Comparison of ENCODE assay signal across 23 cellular contexts in the genomic region with DNA sequence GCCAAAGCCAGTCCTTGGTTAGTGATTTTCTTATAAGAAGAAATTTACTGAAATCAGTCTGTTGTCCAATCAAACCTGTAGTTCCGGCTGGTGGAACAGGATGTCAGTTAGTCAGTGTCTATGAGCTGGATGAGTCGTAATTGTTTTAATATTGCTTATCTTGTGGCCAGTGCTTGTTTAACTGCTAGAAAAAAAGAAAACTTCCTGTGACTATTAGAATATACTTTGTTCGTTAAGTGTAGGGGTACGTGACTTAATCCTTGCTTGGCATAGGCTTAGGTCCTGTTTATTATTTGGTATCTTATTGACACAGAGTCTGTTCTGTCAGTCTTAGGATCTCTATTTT.
A peak's percentile ranks its signal among the peaks of the same experiment; 100 is the strongest.
DNase-seq lines count a peak whose midpoint lies in the region; ATAC-seq, FAIRE-seq and TF ChIP-seq lines count a peak whose summit lies in the region.
"Had no signal": no experiment of that assay in that cellular context is flagged by ENCODE, and none has a peak within 500 bp of the region (broad histone marks: within the 10 kb centered on the region; RNA-seq: fewer than 3 reads in every experiment).

No MANE protein-coding gene starts in this region.

- no TSS peak for BruUV-seq in K562 (replicated peaks; lab: Mats Ljungman, UMichigan)

- H3K79me2 ChIP-seq in K562 (ENCODE audit: control insufficient read depth, insufficient read depth, low read length), result no peaks in the 10 kb centered on the region

- no peaks in the 10 kb centered on the region for H4K20me1 ChIP-seq in K562 (replicated peaks; ENCODE audit: control insufficient read depth, insufficient read depth, low read length)

- TF ChIP-seq EP300 in K562 (IDR thresholded peaks at IDR 0.05; ENCODE audit: low read length), result no peak

- H3K27ac ChIP-seq in K562 (ENCODE audit: extremely low read depth, low read depth, low read length) (no peak overlapping the region), foreskin keratinocyte (no peak overlapping the region), gastrocnemius medialis (no peak overlapping the region)
- H3K27ac ChIP-seq: A549, GM23248, RWPE1, SK-N-MC had no signal

- under 1% methylated on average over 4 of the region's 4 CpGs for WGBS in K562 (ENCODE audit: insufficient coverage, low coverage, missing lambda C conversion rate)

- no peak; the same call in 2 of the 3 replicates for ATAC-seq in K562
- ATAC-seq in foreskin keratinocyte, result peak; percentile 78
- ATAC-seq in gastrocnemius medialis, result no peak
- ATAC-seq in HG03108 (IDR thresholded peaks at IDR 0.05; ENCODE audit: unreplicated experiment), result no peak
- ATAC-seq: A549 had no signal

- H3K4me1 ChIP-seq in K562 (replicated peaks in 1 of 2; ENCODE audit: control insufficient read depth in 2 of 2, insufficient read depth in 2 of 2, low read length in 2 of 2) (no peaks in the 10 kb centered on the region), foreskin keratinocyte (peaks cover 9% of the 10 kb centered on the region), gastrocnemius medialis (no peaks in the 10 kb centered on the region), BE2C (no peaks in the 10 kb centered on the region; the same call in 1 of the 2 replicates)
- H3K4me1 ChIP-seq: A549, HAP-1 had no signal

- H3K4me3 ChIP-seq in K562, result no peak overlapping the region
- no peak overlapping the region for H3K4me3 ChIP-seq in gastrocnemius medialis
- H3K4me3 ChIP-seq in BE2C (ENCODE audit: low read depth, low read length), result no peak overlapping the region
- H3K4me3 ChIP-seq: A549, GM23248, HAP-1, SK-N-MC had no signal

- no peak for TF ChIP-seq CTCF in K562 (IDR thresholded peaks at IDR 0.05 in 2 of 3, conservative IDR thresholded peaks at IDR 0.05 in 1 of 3; ENCODE audit: insufficient read depth in 2 of 3, low read depth in 1 of 3, low read length in 3 of 3)
- no peak for TF ChIP-seq CTCF in foreskin keratinocyte (conservative IDR thresholded peaks at IDR 0.05)
- no peak for TF ChIP-seq CTCF in gastrocnemius medialis (IDR thresholded peaks at IDR 0.05 in 4 of 5, conservative IDR thresholded peaks at IDR 0.05 in 1 of 5)
- TF ChIP-seq CTCF in BE2C (IDR thresholded peaks at IDR 0.05; ENCODE audit: low read depth, low read length), result no peak

- intact Hi-C loops in K562 (cut with micrococcal nuclease) (no loop called here), gastrocnemius medialis (cut with DNase I; ENCODE audit: low total_unique reads) (no loop called here)

- TF ChIP-seq RAD21 in K562 (CRISPR knock-in tag; conservative IDR thresholded peaks at IDR 0.05 in 1 of 2, IDR thresholded peaks at IDR 0.05 in 1 of 2), result no peak

- no peak for TF ChIP-seq POLR2A in K562 (conservative IDR thresholded peaks at IDR 0.05)
- TF ChIP-seq POLR2A in gastrocnemius medialis (IDR thresholded peaks at IDR 0.05), result no peak

- CTCF ChIA-PET in K562 (lab: Yijun Ruan, JAX; ENCODE audit: low intra/inter-chr PET ratio), result no interaction called here

- no peak overlapping the region for H3K4me2 ChIP-seq in K562 (ENCODE audit: insufficient read depth, low read length)
- H3K4me2 ChIP-seq: A549 had no signal

- POLR2A ChIA-PET in K562 (lab: Yijun Ruan, JAX), result no interaction called here

- FAIRE-seq in K562 (lab: Jason Lieb, UNC), result no peak
- FAIRE-seq: A549, GM12891 had no signal

- H3K27me3 ChIP-seq in K562 (ENCODE audit: control insufficient read depth in 2 of 2, insufficient read depth in 2 of 2, low read length in 2 of 2) (no peaks in the 10 kb centered on the region), foreskin keratinocyte (no peaks in the 10 kb centered on the region), gastrocnemius medialis (no peaks in the 10 kb centered on the region), BE2C (no peaks in the 10 kb centered on the region)

- H3K9me3 ChIP-seq in K562 (replicated peaks; ENCODE audit: control insufficient read depth, insufficient read depth, low read depth, low read length) (0 out of 2 replicates have a peak, but pooled peaks cover 2% of the 10 kb centered on the region), gastrocnemius medialis (no peaks in the 10 kb centered on the region), BE2C (no peaks in the 10 kb centered on the region)
- H3K9me3 ChIP-seq: A549, HAP-1 had no signal

- no peaks in the 10 kb centered on the region for H3K36me3 ChIP-seq in K562 (ENCODE audit: control insufficient read depth, insufficient read depth, low read length)
- no peaks in the 10 kb centered on the region for H3K36me3 ChIP-seq in gastrocnemius medialis
- H3K36me3 ChIP-seq in BE2C, result no peaks in the 10 kb centered on the region
- H3K36me3 ChIP-seq: HAP-1 had no signal

- no peak overlapping the region for H3K9ac ChIP-seq in K562 (ENCODE audit: insufficient read depth in 1 of 2, low read depth in 2 of 2, low read length in 2 of 2)
- H3K9ac ChIP-seq: GM23248 had no signal

- no peak overlapping the region for H2AFZ ChIP-seq in K562 (ENCODE audit: low read depth, low read length)
- H2AFZ ChIP-seq: GM23248 had no signal

- no peaks in the 10 kb centered on the region for H3K9me1 ChIP-seq in K562 (ENCODE audit: control insufficient read depth, insufficient read depth, low read length)

- DNase-seq in CMK (ENCODE audit: low read depth) (peak; percentile 41), HT1080 (ENCODE audit: low read depth) (peak; percentile 31), K562 (ENCODE audit: extremely low read depth in 1 of 4, low spot score in 3 of 4) (no peak), foreskin keratinocyte (peak in 1 of 2 donors; percentile 59), gastrocnemius medialis (no peak), BE2C (no peak), NOMO-1 (lab: John Stamatoyannopoulos, UW; ENCODE audit: unreplicated experiment in 2 of 2) (no peak)
- DNase-seq: COR-L47, DMS 273 treated with DMSO at 0.1 percent for 48 hours, DMS79 treated with DMSO at 0.1 percent for 48 hours, GM23248, Kasumi-1, NCI-H1694, NCI-H2081, NCI-H2171, NCI-H526, SHP77 treated with DMSO at 0.1 percent for 48 hours had no signal

- in situ Hi-C loops in K562 (cut with MboI) (no loop called here), gastrocnemius medialis (cut with MboI; ENCODE audit: low sequenced_read_pairs in 4 of 4) (no loop called here)

TF ChIP-seq in K562, 482 proteins besides CTCF, POLR2A, EP300 and RAD21:
- TF ChIP-seq STAT5A (IDR thresholded peaks at IDR 0.05; ENCODE audit: borderline replicate concordance, low read length) (0 out of 2 replicates have a peak, but pooled peaks have one; percentile 8), ZNF41 (CRISPR knock-in tag; conservative IDR thresholded peaks at IDR 0.05) (no peak), FOXJ3 (CRISPR knock-in tag; IDR thresholded peaks at IDR 0.05) (0 out of 2 replicates have a peak, but pooled peaks have one; percentile 49)

Comparison
In these comparisons a context has a peak if more than half of its experiments do, and no peak if none do; other contexts are left out.
1. DNase-seq: peak in CMK (single experiment) and HT1080 (single experiment); none in K562 (0 of 4), gastrocnemius medialis (0 of 2), BE2C (single experiment) and NOMO-1 (0 of 2).